ENCODE assay signal across 33 cellular contexts in the genomic region with DNA sequence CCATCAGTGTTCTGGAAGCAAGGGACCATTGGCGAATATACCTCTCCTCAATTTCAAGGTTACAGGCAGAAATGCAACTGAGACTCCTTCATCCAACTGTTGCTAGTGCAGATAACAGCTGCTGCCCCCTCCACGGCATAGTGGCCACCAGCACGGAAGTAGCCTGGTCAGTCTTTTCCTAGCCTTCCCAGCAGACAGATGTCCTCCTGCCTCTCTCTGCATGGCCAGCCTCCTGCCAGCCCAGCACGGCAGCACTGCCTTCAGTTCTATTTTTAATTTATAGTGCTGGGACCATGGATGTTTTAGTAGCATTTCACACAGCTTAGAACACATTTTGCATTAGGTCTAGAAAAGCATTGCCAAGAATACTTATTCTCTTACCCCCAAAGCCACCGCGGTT.
"Had no signal": no experiment of that assay in that cellular context is flagged by ENCODE, and none has a peak within 500 bp of the region (broad histone marks: within the 10 kb centered on the region; RNA-seq: fewer than 3 reads in every experiment).

No MANE protein-coding gene starts in this region.

- H3K27ac ChIP-seq: adrenal gland, ascending aorta, cardiac muscle cell, VCaP had no signal

- H3K4me1 ChIP-seq: adrenal gland, ascending aorta had no signal

- H3K27me3 ChIP-seq: adrenal gland, ascending aorta, cardiac muscle cell had no signal

- DNase-seq: activated CD4-positive, alpha-beta memory T cell treated with anti-CD3 and anti-CD28 coated beads, Interleukin-2, amount 10 ng/mL, durations not matched to agents 7 days and 5 days; activated CD4-positive, alpha-beta T cell treated with anti-CD3 and anti-CD28 coated beads for 1 hour; activated CD4-positive, alpha-beta T cell treated with anti-CD3 and anti-CD28 coated beads for 36 hours; activated CD4-positive, alpha-beta T cell treated with anti-CD3 and anti-CD28 coated beads for 48 hours; activated CD4-positive, alpha-beta T cell treated with anti-CD3 and anti-CD28 coated beads, Interleukin-2, amount 10 ng/mL, durations not matched to agents 7 days and 5 days; activated CD4-positive, alpha-beta T cell treated with anti-CD3 and anti-CD28 coated beads, Interleukin-2, amount 50 U/mL, for 48 hours; activated CD4-positive, CD25-positive, alpha-beta regulatory T cell; activated CD8-positive, alpha-beta memory T cell treated with anti-CD3 and anti-CD28 coated beads for 24 hours; activated CD8-positive, alpha-beta memory T cell treated with anti-CD3 and anti-CD28 coated beads, Interleukin-2, amount 10 ng/mL, durations not matched to agents 7 days and 5 days; activated CD8-positive, alpha-beta memory T cell treated with anti-CD3 and anti-CD28 coated beads, Interleukin-2, amount 50 U/mL, for 48 hours; activated CD8-positive, alpha-beta T cell treated with anti-CD3 and anti-CD28 coated beads, Interleukin-2, amount 10 ng/mL, durations not matched to agents 7 days and 5 days; activated effector memory CD4-positive, alpha-beta T cell treated with anti-CD3 and anti-CD28 coated beads, Interleukin-2, amount 50 U/mL, for 16 hours; activated gamma-delta T cell treated with Interleukin-2 at 50 U/mL for 16 hours; activated naive CD4-positive, alpha-beta T cell; activated naive CD4-positive, alpha-beta T cell treated with anti-CD3 and anti-CD28 coated beads for 36 hours; activated naive CD4-positive, alpha-beta T cell treated with anti-CD3 and anti-CD28 coated beads, Interleukin-2, amount 50 U/mL, for 16 hours; activated naive CD8-positive, alpha-beta T cell treated with anti-CD3 and anti-CD28 coated beads for 36 hours; activated T-cell treated with anti-CD3 and anti-CD28 coated beads, Interleukin-2, amount 50 U/mL, for 24 hours; activated T-cell treated with anti-CD3 and anti-CD28 coated beads, Interleukin-2, amount 50 U/mL, for 48 hours; adrenal gland; amniotic stem cell; anterior cingulate cortex; caudate nucleus; cerebellar nuclear complex; T-helper 1 cell; T-helper 2 cell; T-helper 9 cell had no signal

- ATAC-seq: activated CD4-positive, alpha-beta T cell treated with anti-CD3 and anti-CD28 coated beads for 36 hours; activated CD4-positive, CD25-positive, alpha-beta regulatory T cell treated with anti-CD3 and anti-CD28 coated beads, Interleukin-2, amount 50 U/mL, for 24 hours; activated CD8-positive, alpha-beta memory T cell treated with anti-CD3 and anti-CD28 coated beads, Interleukin-2, amount 10 ng/mL, durations not matched to agents 7 days and 5 days; activated CD8-positive, alpha-beta T cell treated with anti-CD3 and anti-CD28 coated beads, Interleukin-2, amount 10 ng/mL, durations not matched to agents 7 days and 5 days; activated naive CD4-positive, alpha-beta T cell treated with anti-CD3 and anti-CD28 coated beads, Interleukin-2, amount 50 U/mL, for 72 hours; activated T-helper 17 cell treated with anti-CD3 and anti-CD28 coated beads, Interleukin-2, amount 50 U/mL, for 72 hours had no signal

- H3K4me3 ChIP-seq: adrenal gland, ascending aorta, cardiac muscle cell had no signal

- H3K9me3 ChIP-seq: adrenal gland, ascending aorta had no signal

- H3K36me3 ChIP-seq: adrenal gland, ascending aorta, cardiac muscle cell had no signal
